Comparison of ENCODE assay signal across 24 cellular contexts in the genomic region with DNA sequence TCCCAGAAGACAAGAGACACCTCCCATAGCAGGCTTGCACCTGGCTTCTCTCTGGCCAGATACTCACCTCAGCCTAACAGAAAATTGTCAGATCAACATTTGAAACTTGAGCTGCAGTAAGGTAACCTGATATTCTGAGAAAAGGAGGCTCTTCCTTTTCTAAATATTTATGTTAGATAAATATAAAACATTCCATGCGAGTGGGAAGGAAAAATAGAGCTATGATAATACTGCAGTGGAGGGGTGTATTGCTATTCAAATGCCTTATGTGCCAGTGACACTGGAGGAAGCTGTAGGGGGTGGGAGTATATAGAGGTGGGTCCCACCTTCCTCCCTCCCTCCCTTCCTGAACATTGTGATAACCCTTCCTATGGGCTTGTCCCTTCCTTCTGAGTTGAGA.
DNase-seq lines count a peak whose midpoint lies in the region; ATAC-seq and TF ChIP-seq lines count a peak whose summit lies in the region.
"Had no signal": no experiment of that assay in that cellular context is flagged by ENCODE, and none has a peak within 500 bp of the region (broad histone marks: within the 10 kb centered on the region; RNA-seq: fewer than 3 reads in every experiment).

No MANE protein-coding gene starts in this region.

- H3K4me3 ChIP-seq in KMS-11 (IDR thresholded peaks at IDR 0.05; ENCODE audit: insufficient read depth, low read depth, low read length) (no peak overlapping the region), choroid plexus epithelial cell (ENCODE audit: low read depth, low read length) (no peak overlapping the region)
- H3K4me3 ChIP-seq: HAP-1 had no signal

- H3K27ac ChIP-seq in KMS-11: peak overlapping the region; percentile 16; the same call in 1 of the 2 replicates
- H3K27ac ChIP-seq: RWPE1, VCaP had no signal

- peak overlapping the region; percentile 30 for H3K4me2 ChIP-seq in KMS-11

- no peaks in the 10 kb centered on the region for H3K36me3 ChIP-seq in KMS-11 (ENCODE audit: insufficient read depth)
- H3K36me3 ChIP-seq: HAP-1 had no signal

- no peak overlapping the region for H3K9ac ChIP-seq in KMS-11

- H4K20me1 ChIP-seq in KMS-11 (ENCODE audit: insufficient read depth): no peaks in the 10 kb centered on the region

- ATAC-seq in GM21423 (IDR thresholded peaks at IDR 0.05; ENCODE audit: unreplicated experiment): no peak
- ATAC-seq in HG03354 (IDR thresholded peaks at IDR 0.05; ENCODE audit: poor library complexity, severe bottlenecking, unreplicated experiment): no peak
- ATAC-seq: left ventricle myocardium superior had no signal

- no peak overlapping the region for H2AFZ ChIP-seq in KMS-11 (ENCODE audit: low read depth)

- H3K79me2 ChIP-seq in KMS-11 (ENCODE audit: insufficient read depth, low read depth): no peaks in the 10 kb centered on the region

- H3K27me3 ChIP-seq in KMS-11 (ENCODE audit: insufficient read depth, low read depth): no peaks in the 10 kb centered on the region

- peaks cover 20% of the 10 kb centered on the region for H3K4me1 ChIP-seq in KMS-11 (ENCODE audit: low read depth, poor library complexity, severe bottlenecking)
- H3K4me1 ChIP-seq: HAP-1 had no signal

- no peak for TF ChIP-seq CTCF in KMS-11 (conservative IDR thresholded peaks at IDR 0.05; ENCODE audit: low read depth, low read length)
- TF ChIP-seq CTCF in choroid plexus epithelial cell (conservative IDR thresholded peaks at IDR 0.05; ENCODE audit: low read depth, low read length): no peak

- peak in 2 of 3 experiments; percentile 23 to 31 for DNase-seq in NCI-H1417 (lab: John Stamatoyannopoulos, UW)
- DNase-seq in NCI-H1417 treated with DMSO at 0.1 percent for 48 hours (lab: John Stamatoyannopoulos, UW): no peak
- DNase-seq in NCI-H526 treated with DMSO at 0.1 percent for 48 hours (lab: John Stamatoyannopoulos, UW): peak; percentile 75
- DNase-seq in choroid plexus epithelial cell (ENCODE audit: low read depth): peak; percentile 4
- no peak for DNase-seq in MV-4-11 (lab: John Stamatoyannopoulos, UW)
- DNase-seq: activated CD4-positive, alpha-beta T cell treated with anti-CD3 and anti-CD28 coated beads, Interleukin-2, amount 50 U/mL, for 1 hour; activated naive CD4-positive, alpha-beta T cell treated with anti-CD3 and anti-CD28 coated beads, Interleukin-2, amount 50 U/mL, for 16 hours; AML-193; caudate nucleus; CD4-positive, alpha-beta memory T cell; DMS79 treated with DMSO at 0.1 percent for 48 hours; hypothalamus; left ventricle myocardium superior; naive B cell; NCI-H1436 treated with DMSO at 0.1 percent for 48 hours; NCI-H446; nucleus accumbens; substantia nigra had no signal

Comparison
In these comparisons a context has a peak if more than half of its experiments do, and no peak if none do; other contexts are left out.
1. DNase-seq: peak in NCI-H1417 (2 of 3), NCI-H526 treated with DMSO at 0.1 percent for 48 hours (single experiment) and choroid plexus epithelial cell (single experiment); none in NCI-H1417 treated with DMSO at 0.1 percent for 48 hours (single experiment) and MV-4-11 (single experiment).